Comparison of ENCODE assay signal across 8 cellular contexts in genomic region chr15:24878153-24878552, GRCh38.
DNase-seq lines count a peak whose midpoint lies in the region; ATAC-seq, FAIRE-seq and TF ChIP-seq lines count a peak whose summit lies in the region.
"Had no signal": no experiment of that assay in that cellular context is flagged by ENCODE, and none has a peak within 500 bp of the region (broad histone marks: within the 10 kb centered on the region; RNA-seq: fewer than 3 reads in every experiment).

No MANE protein-coding gene starts in this region.

- peaks cover 6% of the 10 kb centered on the region for H3K79me2 ChIP-seq in astrocyte (ENCODE audit: insufficient read depth, low read length)

- H3K4me1 ChIP-seq in astrocyte (ENCODE audit: insufficient read depth, low read length): no peaks in the 10 kb centered on the region

- FAIRE-seq in astrocyte (lab: Jason Lieb, UNC): no peak

- H3K27me3 ChIP-seq in astrocyte (ENCODE audit: insufficient read depth, low read length): no peaks in the 10 kb centered on the region

- DNase-seq in NCI-H1930 (lab: John Stamatoyannopoulos, UW): peak; percentile 4 to 23
- peak; percentile 34 for DNase-seq in astrocyte (ENCODE audit: low read depth)
- peak in 39 of 49 donors; percentile 4 to 63 (median 31) for DNase-seq in substantia nigra (lab: John Stamatoyannopoulos, UW)
- no peak for DNase-seq in cortex of kidney (lab: John Stamatoyannopoulos, UW)
- DNase-seq: NCI-H748 treated with DMSO at 0.1 percent for 48 hours had no signal

- peak overlapping the region; percentile 55 for H3K4me3 ChIP-seq in astrocyte (ENCODE audit: insufficient read depth, low read depth, low read length)
- peak overlapping the region; percentile 9 for H3K4me3 ChIP-seq in iPS-11a (ENCODE audit: low read depth, low read length)

- H2AFZ ChIP-seq in astrocyte (ENCODE audit: low read depth, low read length): peak overlapping the region; percentile 48

- ATAC-seq in HG02571 (IDR thresholded peaks at IDR 0.05; ENCODE audit: unreplicated experiment) (no peak), GM19351 (IDR thresholded peaks at IDR 0.05; ENCODE audit: unreplicated experiment) (no peak)

- no peak overlapping the region for H3K4me3 Mint-ChIP-seq in astrocyte (ENCODE audit: unreplicated experiment)

- TF ChIP-seq CTCF in astrocyte (IDR thresholded peaks at IDR 0.05; ENCODE audit: insufficient read depth, low read depth, low read length): no peak

- peak overlapping the region; percentile 71 for H3K9ac ChIP-seq in astrocyte (ENCODE audit: low read length)

- no peak overlapping the region for H3K27ac Mint-ChIP-seq in astrocyte (ENCODE audit: unreplicated experiment)

- no peaks in the 10 kb centered on the region for H3K36me3 ChIP-seq in astrocyte (ENCODE audit: insufficient read depth, low read length)

- H3K36me3 Mint-ChIP-seq in astrocyte (ENCODE audit: low read depth, unreplicated experiment): peaks cover 5% of the 10 kb centered on the region

- no peaks in the 10 kb centered on the region for H3K27me3 Mint-ChIP-seq in astrocyte (ENCODE audit: low read depth, unreplicated experiment)

- peak overlapping the region; percentile 30 for H3K27ac ChIP-seq in astrocyte (ENCODE audit: low read depth, low read length)
- no peak overlapping the region for H3K27ac ChIP-seq in substantia nigra (ENCODE audit: low read depth, low read length, poor library complexity, severe bottlenecking)

- no peaks in the 10 kb centered on the region for H3K9me3 ChIP-seq in astrocyte (ENCODE audit: insufficient read depth, low read depth, low read length)

- peak overlapping the region; percentile 78 for H3K4me2 ChIP-seq in astrocyte (ENCODE audit: low read length)

- H3K9me3 Mint-ChIP-seq in astrocyte (ENCODE audit: unreplicated experiment): peaks cover 2% of the 10 kb centered on the region

- no peaks in the 10 kb centered on the region for H4K20me1 ChIP-seq in astrocyte (ENCODE audit: insufficient read depth, low read length)

- peaks cover 5% of the 10 kb centered on the region for H3K4me1 Mint-ChIP-seq in astrocyte (ENCODE audit: low read depth, unreplicated experiment)
